8 cellular contexts compared by ENCODE assay signal in genomic region chr4:110516106-110516922, GRCh38. TPM values are rescaled to one million over a fixed set of nuclear protein-coding genes. Genes with fewer than 3 reads are reported as not detected.
A peak's percentile ranks its signal among the peaks of the same experiment; 100 is the strongest.
DNase-seq lines count a peak whose midpoint lies in the region; ATAC-seq and TF ChIP-seq lines count a peak whose summit lies in the region.

No MANE protein-coding gene starts in this region.

- no peak overlapping the region for H3K9ac ChIP-seq in endocrine pancreas (ENCODE audit: control insufficient read depth, insufficient read depth, low read length)

- peaks cover 4% of the 10 kb centered on the region for H3K4me1 ChIP-seq in endocrine pancreas (ENCODE audit: control insufficient read depth, insufficient read depth, low read length)

- H3K9me3 ChIP-seq in endocrine pancreas (ENCODE audit: control insufficient read depth, low read length) = no peaks in the 10 kb centered on the region

- no peaks in the 10 kb centered on the region for H3K27me3 ChIP-seq in endocrine pancreas (ENCODE audit: control insufficient read depth, insufficient read depth, low read length)

- ATAC-seq in GM18873 (IDR thresholded peaks at IDR 0.05; ENCODE audit: low FRiP score, unreplicated experiment) = peak; percentile 83
- ATAC-seq in HG03139 (IDR thresholded peaks at IDR 0.05; ENCODE audit: unreplicated experiment) = peak; percentile 91

- H3K36me3 ChIP-seq in endocrine pancreas (ENCODE audit: control insufficient read depth, insufficient read depth, low read length) = no peaks in the 10 kb centered on the region

- peak; percentile 83 for TF ChIP-seq CTCF in AG10803 (conservative IDR thresholded peaks at IDR 0.05; ENCODE audit: low read length)

- DNase-seq in AG10803 (ENCODE audit: low read depth) = peak; percentile 44
- DNase-seq in NCI-H748 (lab: John Stamatoyannopoulos, UW; ENCODE audit: unreplicated experiment) = peak; percentile 60
- peak; percentile 29 to 43 for DNase-seq in activated CD8-positive, alpha-beta memory T cell treated with anti-CD3 and anti-CD28 coated beads for 1 hour (ENCODE audit: extremely low read depth in 1 of 2, low read depth in 1 of 2)
- DNase-seq in mucosa of gallbladder (ENCODE audit: low spot score) = peak; percentile 85
- peak; percentile 56 for DNase-seq in stimulated activated CD8-positive, alpha-beta memory T cell treated with anti-CD3 and anti-CD28 coated beads, Interleukin-4, amount 100 ng/mL, for 24 hours (ENCODE audit: low read depth)

- H3K4me3 ChIP-seq in AG10803 (ENCODE audit: low read length) (peak overlapping the region; percentile 44), endocrine pancreas (ENCODE audit: control insufficient read depth, insufficient read depth, low read length) (peak overlapping the region; percentile 87)

RNA-seq across cellular contexts. Expression of gene ENPEP, which starts 40.4 kb away (rescaled TPM):
- 1.8 TPM for total RNA-seq in mucosa of gallbladder

Comparison
In these comparisons a context has a peak if more than half of its experiments do, and no peak if none do; other contexts are left out.
1. Peak in every context shown above with its lines: DNase-seq, ATAC-seq and H3K4me3 ChIP-seq.